ENCODE assay signal across 8 cellular contexts in genomic region chr16:50245417-50246298, GRCh38. TPM values are rescaled to one million over a fixed set of nuclear protein-coding genes. Genes with fewer than 3 reads are reported as not detected.
DNase-seq lines count a peak whose midpoint lies in the region; ATAC-seq and TF ChIP-seq lines count a peak whose summit lies in the region.

No MANE protein-coding gene starts in this region.

- DNase-seq in GM04503 (ENCODE audit: low read depth): peak; percentile 50
- no peak for DNase-seq in LNCaP clone FGC (ENCODE audit: low read depth)
- peak; percentile 60 for DNase-seq in activated CD4-positive, alpha-beta T cell treated with anti-CD3 and anti-CD28 coated beads, Interleukin-2, amount 10 ng/mL, durations not matched to agents 7 days and 5 days
- DNase-seq in mesothelial cell of epicardium (ENCODE audit: low spot score in 2 of 2, unreplicated experiment in 2 of 2): peak in 1 of 2 experiments; percentile 60
- DNase-seq in stimulated activated naive B cell treated with anti-CD40 and anti-IgM and Interleukin-4, amounts not matched to agents 10 μg/mL and 1 μg/mL and 100 μg/mL, for 72 hours: no peak
- no peak for DNase-seq in NCI-H187 (lab: John Stamatoyannopoulos, UW)

- CTCF ChIA-PET in activated CD4-positive, alpha-beta T cell treated with anti-CD3 and anti-CD28 coated beads, Interleukin-2, amount 10 ng/mL, durations not matched to agents 7 days and 5 days (lab: Charles Lee): interaction anchor here (1.2 to 4.4 kb wide), 7 partner anchors 9 to 561 kb away, joined by 3 to 12 read pairs (median 3); partner anchors contain the start of gene CNEP1R1

- peaks cover 2% of the 10 kb centered on the region for H3K36me3 Mint-ChIP-seq in activated CD4-positive, alpha-beta T cell treated with anti-CD3 and anti-CD28 coated beads, Interleukin-2, amount 10 ng/mL, durations not matched to agents 7 days and 5 days (ENCODE audit: low read depth)
- no peaks in the 10 kb centered on the region for H3K36me3 Mint-ChIP-seq in mesothelial cell of epicardium
- H3K36me3 Mint-ChIP-seq in stimulated activated naive B cell treated with anti-CD40 and anti-IgM and Interleukin-4, amounts not matched to agents 10 μg/mL and 1 μg/mL and 100 μg/mL, for 72 hours: peaks cover 0 to 1% of the 10 kb centered on the region in 2 donors

- no peaks in the 10 kb centered on the region for H3K4me1 ChIP-seq in endocrine pancreas (ENCODE audit: control insufficient read depth, insufficient read depth, low read length)

- ATAC-seq in GM21786 (IDR thresholded peaks at IDR 0.05; ENCODE audit: unreplicated experiment): peak; percentile 76
- ATAC-seq in stimulated activated naive B cell treated with anti-CD40 and anti-IgM and Interleukin-4, amounts not matched to agents 10 μg/mL and 1 μg/mL and 100 μg/mL, for 72 hours (replicated peaks): peak; percentile 81

- no peaks in the 10 kb centered on the region for H3K9me3 Mint-ChIP-seq in activated CD4-positive, alpha-beta T cell treated with anti-CD3 and anti-CD28 coated beads, Interleukin-2, amount 10 ng/mL, durations not matched to agents 7 days and 5 days
- H3K9me3 Mint-ChIP-seq in mesothelial cell of epicardium: no peaks in the 10 kb centered on the region
- no peaks in the 10 kb centered on the region for H3K9me3 Mint-ChIP-seq in stimulated activated naive B cell treated with anti-CD40 and anti-IgM and Interleukin-4, amounts not matched to agents 10 μg/mL and 1 μg/mL and 100 μg/mL, for 72 hours

- no peaks in the 10 kb centered on the region for H3K36me3 ChIP-seq in endocrine pancreas (ENCODE audit: control insufficient read depth, insufficient read depth, low read length)

- H3K4me3 ChIP-seq in LNCaP clone FGC (ENCODE audit: low read depth, low read length) (peak overlapping the region; percentile 49), endocrine pancreas (ENCODE audit: control insufficient read depth, insufficient read depth, low read length) (no peak overlapping the region)

- peak; percentile 49 for TF ChIP-seq CTCF in LNCaP clone FGC (IDR thresholded peaks at IDR 0.05; ENCODE audit: control insufficient read depth, extremely low read depth, insufficient read depth)
- no peak for TF ChIP-seq CTCF in mesothelial cell of epicardium (IDR thresholded peaks at IDR 0.05; ENCODE audit: unreplicated experiment)

- H3K4me3 Mint-ChIP-seq in activated CD4-positive, alpha-beta T cell treated with anti-CD3 and anti-CD28 coated beads, Interleukin-2, amount 10 ng/mL, durations not matched to agents 7 days and 5 days: peak overlapping the region; percentile 78
- H3K4me3 Mint-ChIP-seq in mesothelial cell of epicardium: peak overlapping the region; percentile 70
- H3K4me3 Mint-ChIP-seq in stimulated activated naive B cell treated with anti-CD40 and anti-IgM and Interleukin-4, amounts not matched to agents 10 μg/mL and 1 μg/mL and 100 μg/mL, for 72 hours: peak overlapping the region; percentile 82 to 86

- H3K9me3 ChIP-seq in endocrine pancreas (ENCODE audit: control insufficient read depth, low read length): no peaks in the 10 kb centered on the region

- peak overlapping the region; percentile 85 for H3K27ac Mint-ChIP-seq in activated CD4-positive, alpha-beta T cell treated with anti-CD3 and anti-CD28 coated beads, Interleukin-2, amount 10 ng/mL, durations not matched to agents 7 days and 5 days
- no peak overlapping the region for H3K27ac Mint-ChIP-seq in mesothelial cell of epicardium
- peak overlapping the region; percentile 56 for H3K27ac Mint-ChIP-seq in stimulated activated naive B cell treated with anti-CD40 and anti-IgM and Interleukin-4, amounts not matched to agents 10 μg/mL and 1 μg/mL and 100 μg/mL, for 72 hours

- peaks cover 29% of the 10 kb centered on the region for H3K4me1 Mint-ChIP-seq in activated CD4-positive, alpha-beta T cell treated with anti-CD3 and anti-CD28 coated beads, Interleukin-2, amount 10 ng/mL, durations not matched to agents 7 days and 5 days
- H3K4me1 Mint-ChIP-seq in mesothelial cell of epicardium: peaks cover 11% of the 10 kb centered on the region
- peaks cover 5 to 24% of the 10 kb centered on the region in 2 donors for H3K4me1 Mint-ChIP-seq in stimulated activated naive B cell treated with anti-CD40 and anti-IgM and Interleukin-4, amounts not matched to agents 10 μg/mL and 1 μg/mL and 100 μg/mL, for 72 hours

- no peaks in the 10 kb centered on the region for H3K27me3 ChIP-seq in endocrine pancreas (ENCODE audit: control insufficient read depth, insufficient read depth, low read length)

- peak overlapping the region; percentile 54 for H3K9ac ChIP-seq in endocrine pancreas (ENCODE audit: control insufficient read depth, insufficient read depth, low read length)

- peaks cover 7% of the 10 kb centered on the region for H3K27me3 Mint-ChIP-seq in activated CD4-positive, alpha-beta T cell treated with anti-CD3 and anti-CD28 coated beads, Interleukin-2, amount 10 ng/mL, durations not matched to agents 7 days and 5 days
- peaks cover 6% of the 10 kb centered on the region for H3K27me3 Mint-ChIP-seq in mesothelial cell of epicardium (ENCODE audit: low read depth)
- H3K27me3 Mint-ChIP-seq in stimulated activated naive B cell treated with anti-CD40 and anti-IgM and Interleukin-4, amounts not matched to agents 10 μg/mL and 1 μg/mL and 100 μg/mL, for 72 hours: no peaks in the 10 kb centered on the region

- POLR2A ChIA-PET in activated CD4-positive, alpha-beta T cell treated with anti-CD3 and anti-CD28 coated beads, Interleukin-2, amount 10 ng/mL, durations not matched to agents 7 days and 5 days (lab: Charles Lee): no interaction called here

RNA-seq across cellular contexts. Expression of gene ADCY7, which starts 20.7 kb away (rescaled TPM):
- 100 to 1,000 TPM; 197 to 255 TPM for total RNA-seq in activated CD4-positive, alpha-beta T cell treated with anti-CD3 and anti-CD28 coated beads, Interleukin-2, amount 10 ng/mL, durations not matched to agents 7 days and 5 days
- 23.5 to 25.7 TPM (median 24.8 TPM) in 3 replicates for total RNA-seq in mesothelial cell of epicardium

Comparison
In these comparisons a context has a peak if more than half of its experiments do, and no peak if none do; other contexts are left out.
1. DNase-seq: peak in GM04503 (single experiment) and activated CD4-positive, alpha-beta T cell treated with anti-CD3 and anti-CD28 coated beads, Interleukin-2, amount 10 ng/mL, durations not matched to agents 7 days and 5 days (single experiment); none in LNCaP clone FGC (single experiment), stimulated activated naive B cell treated with anti-CD40 and anti-IgM and Interleukin-4, amounts not matched to agents 10 μg/mL and 1 μg/mL and 100 μg/mL, for 72 hours (single experiment) and NCI-H187 (0 of 2).
2. Peak in every context shown above with its lines, with median percentiles within 50 percentile points of each other: H3K4me3 Mint-ChIP-seq.